Comparison of ENCODE assay signal across 21 cellular contexts in the genomic region with DNA sequence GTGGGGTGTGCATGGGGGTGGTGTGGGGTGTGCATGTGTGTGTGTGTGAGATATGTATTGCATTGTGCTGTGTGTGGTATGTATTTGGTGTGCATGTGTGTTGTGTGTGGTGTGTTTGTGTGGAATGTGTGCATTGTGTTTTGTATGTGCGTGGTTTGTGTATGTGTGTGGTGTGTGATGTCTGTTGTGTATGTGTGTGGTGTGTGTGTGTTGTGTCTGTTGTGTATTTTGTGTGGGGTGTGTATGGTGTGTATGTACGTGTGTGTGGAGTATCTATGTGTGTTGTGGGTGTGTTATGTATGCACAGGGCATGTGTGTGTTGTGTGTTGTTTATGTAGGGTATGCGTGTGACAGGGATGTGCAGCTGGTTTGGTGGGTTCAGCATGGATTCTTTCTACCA.
"Had no signal": no experiment of that assay in that cellular context is flagged by ENCODE, and none has a peak within 500 bp of the region (broad histone marks: within the 10 kb centered on the region; RNA-seq: fewer than 3 reads in every experiment).

No MANE protein-coding gene starts in this region.

- H3K36me3 Mint-ChIP-seq: naive thymus-derived CD4-positive, alpha-beta T cell; stimulated activated effector memory CD8-positive, alpha-beta T cell treated with anti-CD3 and anti-CD28 coated beads, Interleukin-12 subunit alpha, Interleukin-12 subunit beta, amount 100 ng/mL, for 72 hours had no signal

- H3K4me1 Mint-ChIP-seq: naive thymus-derived CD4-positive, alpha-beta T cell; stimulated activated effector memory CD8-positive, alpha-beta T cell treated with anti-CD3 and anti-CD28 coated beads, Interleukin-12 subunit alpha, Interleukin-12 subunit beta, amount 100 ng/mL, for 72 hours had no signal

- H3K27ac Mint-ChIP-seq: naive thymus-derived CD4-positive, alpha-beta T cell; stimulated activated effector memory CD8-positive, alpha-beta T cell treated with anti-CD3 and anti-CD28 coated beads, Interleukin-12 subunit alpha, Interleukin-12 subunit beta, amount 100 ng/mL, for 72 hours had no signal

- FAIRE-seq: frontal cortex, islet of Langerhans had no signal

- H3K9me3 ChIP-seq: heart left ventricle, suprapubic skin, thyroid gland, upper lobe of left lung, vagina had no signal

- H3K4me3 ChIP-seq: dorsolateral prefrontal cortex, heart left ventricle, smooth muscle cell, suprapubic skin, thyroid gland, upper lobe of left lung, vagina had no signal

- ATAC-seq: heart left ventricle; naive thymus-derived CD4-positive, alpha-beta T cell; right cardiac atrium; stimulated activated effector memory CD8-positive, alpha-beta T cell treated with anti-CD3 and anti-CD28 coated beads, Interleukin-12 subunit alpha, Interleukin-12 subunit beta, amount 100 ng/mL, for 72 hours; stimulated activated naive CD8-positive, alpha-beta T cell treated with anti-CD3 and anti-CD28 coated beads, Interleukin-15, Interleukin-2, amounts not matched to agents 100 U/mL and 50 U/mL, for 24 hours had no signal

- H3K4me3 Mint-ChIP-seq: naive thymus-derived CD4-positive, alpha-beta T cell; neural crest cell; stimulated activated effector memory CD8-positive, alpha-beta T cell treated with anti-CD3 and anti-CD28 coated beads, Interleukin-12 subunit alpha, Interleukin-12 subunit beta, amount 100 ng/mL, for 72 hours had no signal

- H3K27ac ChIP-seq: dorsolateral prefrontal cortex, heart left ventricle, suprapubic skin, thyroid gland, upper lobe of left lung, vagina had no signal

- H3K4me1 ChIP-seq: suprapubic skin, thyroid gland had no signal

- H3K36me3 ChIP-seq: heart left ventricle, suprapubic skin, thyroid gland, upper lobe of left lung, vagina had no signal

- H3K27me3 ChIP-seq: dorsolateral prefrontal cortex, suprapubic skin, thyroid gland, upper lobe of left lung, vagina had no signal

- H3K4me2 ChIP-seq: smooth muscle cell had no signal

- DNase-seq: cortex of kidney; dorsolateral prefrontal cortex; effector CD8-positive, alpha-beta T cell; heart left ventricle; hypothalamus; kidney glomerular epithelial cell; naive thymus-derived CD4-positive, alpha-beta T cell; posterior cingulate gyrus; right cardiac atrium; stimulated activated CD4-positive, alpha-beta T cell treated with anti-CD3 and anti-CD28 coated beads, Interleukin-4, amount 100 ng/mL, for 1 hour; stimulated activated CD8-positive, alpha-beta memory T cell treated with anti-CD3 and anti-CD28 coated beads, Interleukin-4, amount 100 ng/mL, for 48 hours; stimulated activated naive CD8-positive, alpha-beta T cell treated with anti-CD3 and anti-CD28 coated beads, Interleukin-15, Interleukin-2, amounts not matched to agents 100 U/mL and 50 U/mL, for 24 hours; thyroid gland; upper lobe of left lung had no signal

- H3K9me3 Mint-ChIP-seq: neural crest cell; stimulated activated effector memory CD8-positive, alpha-beta T cell treated with anti-CD3 and anti-CD28 coated beads, Interleukin-12 subunit alpha, Interleukin-12 subunit beta, amount 100 ng/mL, for 72 hours had no signal
